ENCODE assay signal across 18 cellular contexts in genomic region chr16:88323041-88323440, GRCh38. TPM values are rescaled to one million over a fixed set of nuclear protein-coding genes. Genes with fewer than 3 reads are reported as not detected.
DNase-seq lines count a peak whose midpoint lies in the region; ATAC-seq, FAIRE-seq and TF ChIP-seq lines count a peak whose summit lies in the region.
"Had no signal": no experiment of that assay in that cellular context is flagged by ENCODE, and none has a peak within 500 bp of the region (broad histone marks: within the 10 kb centered on the region; RNA-seq: fewer than 3 reads in every experiment).

No MANE protein-coding gene starts in this region.

- no TSS peak for BruUV-seq in IMR-90 (replicated peaks; lab: Mats Ljungman, UMichigan)

- H4K91ac ChIP-seq in IMR-90 (ENCODE audit: insufficient read depth, low read depth, low read length) (peak overlapping the region; percentile 80), mesenchymal stem cell (ENCODE audit: low read length) (peak overlapping the region; percentile 70)

- H3K4me1 ChIP-seq in IMR-90 (ENCODE audit: control insufficient read depth, insufficient read depth, low read length) (peaks cover 2% of the 10 kb centered on the region; the same call in 1 of the 2 replicates), mesenchymal stem cell (ENCODE audit: control insufficient read depth, insufficient read depth, low read depth, low read length) (peaks cover 26% of the 10 kb centered on the region)

- POLR2A ChIA-PET in IMR-90 (lab: Charles Lee; ENCODE audit: unreplicated experiment), result no interaction called here

- H2AK5ac ChIP-seq in IMR-90 (ENCODE audit: low read depth, low read length), result peak overlapping the region; percentile 80
- no peak overlapping the region for H2AK5ac ChIP-seq in mesenchymal stem cell (ENCODE audit: low read length, severe bottlenecking)

- no peak overlapping the region for H3K9ac ChIP-seq in IMR-90 (ENCODE audit: low read depth, low read length)
- no peak overlapping the region for H3K9ac ChIP-seq in mesenchymal stem cell (ENCODE audit: low read length)
- H3K9ac ChIP-seq: GM23248 had no signal

- no peak overlapping the region for H2AK9ac ChIP-seq in IMR-90 (replicated peaks; ENCODE audit: low read depth, low read length, poor library complexity)

- H3K14ac ChIP-seq in IMR-90 (replicated peaks; ENCODE audit: low read depth, low read length) (peak overlapping the region; percentile 47; the same call in 1 of the 2 replicates), mesenchymal stem cell (ENCODE audit: low read length in 2 of 2) (peak overlapping the region in 1 of 2 experiments; percentile 55)

- TF ChIP-seq RAD21 in IMR-90 (IDR thresholded peaks at IDR 0.05; ENCODE audit: low read length), result no peak

- no peaks in the 10 kb centered on the region for H3K36me3 ChIP-seq in IMR-90 (ENCODE audit: control insufficient read depth, insufficient read depth, low read length)
- no peaks in the 10 kb centered on the region for H3K36me3 ChIP-seq in mesenchymal stem cell (ENCODE audit: control insufficient read depth in 1 of 2, insufficient read depth in 2 of 2, low read depth in 1 of 2, low read length in 2 of 2)

- peak overlapping the region; percentile 9 to 61 for H2BK12ac ChIP-seq in mesenchymal stem cell (ENCODE audit: low read length in 2 of 2)

- H4K20me1 ChIP-seq in IMR-90 (ENCODE audit: insufficient read depth, low read length), result no peaks in the 10 kb centered on the region

- FAIRE-seq in GM12891 (lab: Jason Lieb, UNC), result no peak
- FAIRE-seq: D721Med, GM12892, H1 had no signal

- no peak for ATAC-seq in left ventricle myocardium superior
- no peak for ATAC-seq in left cardiac atrium
- no peak for ATAC-seq in IMR-90 (ENCODE audit: low read depth)
- no peak for ATAC-seq in HG02571 (IDR thresholded peaks at IDR 0.05; ENCODE audit: unreplicated experiment)

- peak overlapping the region in 1 of 2 experiments; percentile 12; a peak in 1 of 4 replicates for H4K8ac ChIP-seq in IMR-90 (ENCODE audit: low read depth in 2 of 2, low read length in 2 of 2)
- no peak overlapping the region for H4K8ac ChIP-seq in mesenchymal stem cell (ENCODE audit: low read length)

- H2BK120ac ChIP-seq in IMR-90 (ENCODE audit: low read depth, low read length) (peak overlapping the region; percentile 88), mesenchymal stem cell (ENCODE audit: low read depth, low read length) (peak overlapping the region; percentile 1)

- in situ Hi-C loops in IMR-90 (cut with MboI; ENCODE audit: low sequenced_read_pairs), result no loop called here

- peak overlapping the region; percentile 86 for H2BK20ac ChIP-seq in IMR-90 (ENCODE audit: low read depth, low read length)

- H3K4me2 ChIP-seq in IMR-90 (ENCODE audit: low read depth, low read length) (no peak overlapping the region), mesenchymal stem cell (ENCODE audit: low read length, poor library complexity, severe bottlenecking) (no peak overlapping the region)

- dilution Hi-C loops in IMR-90 (cut with HindIII; ENCODE audit: low sequenced_read_pairs, unreplicated experiment), result no loop called here

- no peak overlapping the region for H2BK5ac ChIP-seq in IMR-90 (ENCODE audit: low read depth, low read length, poor library complexity, severe bottlenecking)
- H2BK5ac ChIP-seq in mesenchymal stem cell (ENCODE audit: low read depth, low read length, poor library complexity, severe bottlenecking), result no peak overlapping the region

- TF ChIP-seq CTCF in IMR-90 (conservative IDR thresholded peaks at IDR 0.05; ENCODE audit: low read depth, low read length), result no peak

- no peak overlapping the region for H3K56ac ChIP-seq in IMR-90 (ENCODE audit: extremely low read depth, insufficient read depth, low read length)

- peaks cover 4% of the 10 kb centered on the region; the same call in 1 of the 2 replicates for H3K9me1 ChIP-seq in IMR-90 (ENCODE audit: insufficient read depth, low read length)

- CTCF ChIA-PET in IMR-90 (lab: Yijun Ruan, JAX), result interaction anchor here (0.7 kb wide), 1 partner anchor 126 kb away, joined by 4 read pairs; no protein-coding TSS in a partner anchor

- H3K79me1 ChIP-seq in IMR-90 (ENCODE audit: low read depth in 1 of 2, low read length in 2 of 2), result no peaks in the 10 kb centered on the region
- H3K79me1 ChIP-seq in mesenchymal stem cell (replicated peaks; ENCODE audit: low read length, poor library complexity, severe bottlenecking), result no peaks in the 10 kb centered on the region

- peak; percentile 17 for DNase-seq in left ventricle myocardium superior
- no peak for DNase-seq in left cardiac atrium
- no peak for DNase-seq in IMR-90
- no peak for DNase-seq in mesenchymal stem cell
- no peak for DNase-seq in DMS53 treated with DMSO at 0.1 percent for 48 hours (lab: John Stamatoyannopoulos, UW; ENCODE audit: unreplicated experiment)
- no peak for DNase-seq in GM12891 (ENCODE audit: insufficient read length, low spot score)
- DNase-seq: CD4-positive, alpha-beta T cell; CD8-positive, alpha-beta memory T cell; DMS 273 treated with DMSO at 0.1 percent for 48 hours; DMS79 treated with DMSO at 0.1 percent for 48 hours; GF-D8; GM23248; H7; HCEC 1CT had no signal

- no peak overlapping the region for H4K5ac ChIP-seq in IMR-90 (ENCODE audit: low read depth, low read length)

- H3K23ac ChIP-seq in IMR-90 (ENCODE audit: low read depth, low read length) (no peak overlapping the region), mesenchymal stem cell (ENCODE audit: low read length in 2 of 2) (no peak overlapping the region)

- intact Hi-C loops in left ventricle myocardium superior (cut with micrococcal nuclease), result no loop called here
- intact Hi-C loops in left cardiac atrium (cut with DNase I), result no loop called here
- intact Hi-C loops in IMR-90 (cut with micrococcal nuclease), result no loop called here

- WGBS in IMR-90 (ENCODE audit: extremely low coverage in 2 of 2, insufficient read length in 1 of 2), 2 experiments, result 100% methylated on average over 1 of the region's 9 CpGs; no CpG with 5 or more reads in 1 of the 2 experiments
- WGBS in mesenchymal stem cell, result 91% methylated on average over 9 of the region's 9 CpGs

- peak overlapping the region; percentile 3 for H2AFZ ChIP-seq in IMR-90 (replicated peaks; ENCODE audit: low read length, poor library complexity)
- H2AFZ ChIP-seq in mesenchymal stem cell (ENCODE audit: low read depth, low read length), result no peak overlapping the region
- H2AFZ ChIP-seq: GM23248 had no signal

- H3K18ac ChIP-seq in IMR-90 (ENCODE audit: low read depth, low read length), result no peak overlapping the region; the same call in 1 of the 2 replicates
- no peak overlapping the region for H3K18ac ChIP-seq in mesenchymal stem cell (ENCODE audit: low read depth in 1 of 2, low read length in 2 of 2)

- H3K4ac ChIP-seq in IMR-90 (ENCODE audit: low read depth, low read length) (peak overlapping the region; percentile 41), mesenchymal stem cell (ENCODE audit: low read depth in 1 of 2, low read length in 2 of 2) (peak overlapping the region in 1 of 2 experiments; percentile 11)

- H3K27ac ChIP-seq in IMR-90 (ENCODE audit: insufficient read depth, low read length) (no peak overlapping the region), mesenchymal stem cell (ENCODE audit: low read length, poor library complexity, severe bottlenecking) (no peak overlapping the region)
- H3K27ac ChIP-seq: GM23248 had no signal

- peak overlapping the region; percentile 75; the same call in 1 of the 3 replicates for H2BK15ac ChIP-seq in IMR-90 (ENCODE audit: low read depth, low read length)
- H2BK15ac ChIP-seq in mesenchymal stem cell (ENCODE audit: low read depth, poor library complexity, severe bottlenecking), result peak overlapping the region; percentile 73

- H3K27me3 ChIP-seq in IMR-90 (ENCODE audit: control insufficient read depth, insufficient read depth, low read length) (no peaks in the 10 kb centered on the region), mesenchymal stem cell (ENCODE audit: control insufficient read depth in 1 of 2, insufficient read depth in 1 of 2, low read length in 2 of 2) (no peaks in the 10 kb centered on the region)

- H3K4me3 ChIP-seq in IMR-90 (ENCODE audit: insufficient read depth, low read depth, low read length) (no peak overlapping the region), mesenchymal stem cell (ENCODE audit: insufficient read depth in 1 of 2, low read depth in 1 of 2, low read length in 2 of 2) (no peak overlapping the region)
- H3K4me3 ChIP-seq: GM23248 had no signal

- TF ChIP-seq POLR2A in IMR-90 (IDR thresholded peaks at IDR 0.05; ENCODE audit: low read depth, low read length) (no peak), GM12891 (IDR thresholded peaks at IDR 0.05; ENCODE audit: low read depth, low read length) (no peak)

- H3K9me3 ChIP-seq in IMR-90 (ENCODE audit: control insufficient read depth, insufficient read depth, low read length) (no peaks in the 10 kb centered on the region), mesenchymal stem cell (ENCODE audit: control insufficient read depth, low read length) (peaks cover 4% of the 10 kb centered on the region)

TF ChIP-seq in IMR-90, 13 proteins besides CTCF, POLR2A, EP300 and RAD21 (continues in another document):
- TF ChIP-seq RFX5 (IDR thresholded peaks at IDR 0.05; ENCODE audit: low read depth, low read length) (no peak), BHLHE40 (IDR thresholded peaks at IDR 0.05; ENCODE audit: low read depth, low read length) (no peak), SMC3 (IDR thresholded peaks at IDR 0.05; ENCODE audit: low read depth, low read length) (no peak), RCOR1 (IDR thresholded peaks at IDR 0.05; ENCODE audit: insufficient replicate concordance, low read length) (no peak)

TF ChIP-seq in GM12891, 5 proteins besides CTCF, POLR2A, EP300 and RAD21:
- TF ChIP-seq PAX5 (IDR thresholded peaks at IDR 0.05; ENCODE audit: insufficient read depth, low read length, severe bottlenecking) (no peak), SPI1 (IDR thresholded peaks at IDR 0.05; ENCODE audit: low read depth, low read length) (no peak), POLR2AphosphoS5 (IDR thresholded peaks at IDR 0.05; ENCODE audit: low read depth, low read length) (no peak), POU2F2 (IDR thresholded peaks at IDR 0.05; ENCODE audit: low read depth, low read length) (no peak), TAF1 (IDR thresholded peaks at IDR 0.05; ENCODE audit: low read depth, low read length) (no peak)

RNA-seq across cellular contexts. Expression of gene ZNF469, which starts 59.7 kb away (rescaled TPM):
- 1.0 TPM for total RNA-seq in left ventricle myocardium superior
- 1 to 10 TPM in 1 of 2 donors, under 1 TPM in 1; 0.65 to 1.7 TPM for total RNA-seq in left cardiac atrium
- 1.1 and 1.4 TPM in 2 replicates for total RNA-seq in IMR-90 (2012; rRNA removed)
- polyA plus RNA-seq in IMR-90 (2012; rRNA removed), result 13.3 and 16.4 TPM in 2 replicates
- polyA plus RNA-seq in IMR-90 (2012; cell fraction: cytosol; rRNA removed), result 5.1 and 8.8 TPM in 2 replicates
- polyA plus RNA-seq in IMR-90 (2012; cell fraction: nucleus; rRNA removed; ENCODE audit: low replicate concordance), result 32.3 and 70.4 TPM in 2 replicates
- polyA plus RNA-seq in mesenchymal stem cell (2013, experiment 1 of 2), result 11.1 TPM
- 10.4 TPM for polyA plus RNA-seq in mesenchymal stem cell (2013, experiment 2 of 2)
- polyA plus RNA-seq in GM12891 (2012; ENCODE audit: low read depth, missing spikeins), result 0.26 TPM
